ENCODE assay signal across 7 cellular contexts in the genomic region with DNA sequence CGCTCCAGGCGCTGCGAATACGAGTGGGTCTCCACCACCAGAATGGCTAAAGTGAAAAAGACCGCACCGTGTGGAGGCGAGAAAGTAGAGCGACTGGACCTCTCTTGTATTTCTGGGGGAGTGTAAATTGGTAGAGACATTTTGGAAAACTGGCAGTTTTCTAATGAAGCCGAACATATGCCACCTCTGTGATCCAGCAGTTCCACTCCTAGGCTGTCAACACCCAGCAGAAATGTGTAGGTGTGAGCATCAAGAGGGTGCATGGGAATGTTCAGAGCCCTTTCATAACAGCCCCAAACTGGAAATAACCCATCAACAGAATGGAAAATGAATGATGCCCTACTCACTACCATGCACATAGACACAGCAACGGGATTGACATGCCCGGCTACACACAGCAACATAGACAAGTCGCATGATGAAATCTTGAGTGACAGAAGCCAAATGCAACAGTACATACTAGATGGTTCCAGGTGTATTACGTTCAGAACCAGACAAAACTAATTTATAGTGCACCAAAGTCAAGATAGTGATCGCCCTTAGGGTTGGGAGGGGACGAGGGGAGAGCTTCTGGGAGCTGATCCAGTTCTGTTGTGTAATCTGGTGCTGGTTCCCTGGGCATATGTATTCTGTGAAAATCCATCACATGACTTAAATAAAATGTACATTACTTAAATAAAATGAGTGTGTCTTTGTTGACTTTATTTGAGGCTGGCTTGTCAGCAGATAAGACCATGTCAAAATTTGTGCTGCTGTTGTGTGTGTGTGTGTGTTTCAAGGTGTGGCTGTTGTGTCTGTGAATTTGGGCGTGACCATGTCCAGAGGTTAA. TPM values are rescaled to one million over a fixed set of nuclear protein-coding genes. Genes with fewer than 3 reads are reported as not detected.
A peak's percentile ranks its signal among the peaks of the same experiment; 100 is the strongest.
DNase-seq lines count a peak whose midpoint lies in the region; ATAC-seq and TF ChIP-seq lines count a peak whose summit lies in the region.

No MANE protein-coding gene starts in this region.

- no peak for TF ChIP-seq CTCF in HL-60 (IDR thresholded peaks at IDR 0.05; ENCODE audit: insufficient read depth, low read length)

- ATAC-seq in stimulated activated naive B cell treated with anti-CD40 and anti-IgM and Interleukin-4, amounts not matched to agents 10 μg/mL and 1 μg/mL and 100 μg/mL, for 72 hours (replicated peaks): no peak

- H3K27ac Mint-ChIP-seq in activated T-helper 1 cell treated with anti-CD3 and anti-CD28 coated beads, Interleukin-12 subunit alpha, Interleukin-12 subunit beta, Interleukin-2, Interleukin-4 antibody, amounts not matched to agents 30 ng/mL and 10 ng/mL and 1 ng/mL, durations not matched to agents 14 hours and 24 hours and 36 hours: peak overlapping the region; percentile 78
- peak overlapping the region; percentile 88 for H3K27ac Mint-ChIP-seq in stimulated activated naive B cell treated with anti-CD40 and anti-IgM and Interleukin-4, amounts not matched to agents 10 μg/mL and 1 μg/mL and 100 μg/mL, for 72 hours

- H3K27me3 ChIP-seq in HL-60 (ENCODE audit: insufficient read depth, poor library complexity, severe bottlenecking): no peaks in the 10 kb centered on the region

- peak overlapping the region; percentile 68 for H3K27ac ChIP-seq in HL-60 (replicated peaks)

- H3K9me3 Mint-ChIP-seq in activated T-helper 1 cell treated with anti-CD3 and anti-CD28 coated beads, Interleukin-12 subunit alpha, Interleukin-12 subunit beta, Interleukin-2, Interleukin-4 antibody, amounts not matched to agents 30 ng/mL and 10 ng/mL and 1 ng/mL, durations not matched to agents 14 hours and 24 hours and 36 hours: no peaks in the 10 kb centered on the region
- H3K9me3 Mint-ChIP-seq in stimulated activated naive B cell treated with anti-CD40 and anti-IgM and Interleukin-4, amounts not matched to agents 10 μg/mL and 1 μg/mL and 100 μg/mL, for 72 hours: no peaks in the 10 kb centered on the region

- peaks cover 39% of the 10 kb centered on the region for H3K4me1 Mint-ChIP-seq in activated T-helper 1 cell treated with anti-CD3 and anti-CD28 coated beads, Interleukin-12 subunit alpha, Interleukin-12 subunit beta, Interleukin-2, Interleukin-4 antibody, amounts not matched to agents 30 ng/mL and 10 ng/mL and 1 ng/mL, durations not matched to agents 14 hours and 24 hours and 36 hours (ENCODE audit: low read depth)
- H3K4me1 Mint-ChIP-seq in stimulated activated naive B cell treated with anti-CD40 and anti-IgM and Interleukin-4, amounts not matched to agents 10 μg/mL and 1 μg/mL and 100 μg/mL, for 72 hours: peaks cover 32 to 48% of the 10 kb centered on the region in 2 donors

- H3K27me3 Mint-ChIP-seq in activated T-helper 1 cell treated with anti-CD3 and anti-CD28 coated beads, Interleukin-12 subunit alpha, Interleukin-12 subunit beta, Interleukin-2, Interleukin-4 antibody, amounts not matched to agents 30 ng/mL and 10 ng/mL and 1 ng/mL, durations not matched to agents 14 hours and 24 hours and 36 hours (ENCODE audit: insufficient read depth): no peaks in the 10 kb centered on the region
- H3K27me3 Mint-ChIP-seq in stimulated activated naive B cell treated with anti-CD40 and anti-IgM and Interleukin-4, amounts not matched to agents 10 μg/mL and 1 μg/mL and 100 μg/mL, for 72 hours: no peaks in the 10 kb centered on the region

- DNase-seq in HL-60 (ENCODE audit: low read depth in 1 of 2, low spot score in 1 of 2) (no peak), NCI-H1436 treated with DMSO at 0.1 percent for 48 hours (lab: John Stamatoyannopoulos, UW) (no peak), NCI-H69 (lab: John Stamatoyannopoulos, UW) (no peak), SKM-1 (lab: John Stamatoyannopoulos, UW; ENCODE audit: unreplicated experiment) (no peak)
- DNase-seq in activated T-helper 1 cell treated with anti-CD3 and anti-CD28 coated beads, Interleukin-12 subunit alpha, Interleukin-12 subunit beta, Interleukin-2, Interleukin-4 antibody, amounts not matched to agents 30 ng/mL and 10 ng/mL and 1 ng/mL, durations not matched to agents 14 hours and 24 hours and 36 hours (ENCODE audit: low spot score): no peak
- no peak for DNase-seq in stimulated activated naive B cell treated with anti-CD40 and anti-IgM and Interleukin-4, amounts not matched to agents 10 μg/mL and 1 μg/mL and 100 μg/mL, for 72 hours

- H3K4me3 ChIP-seq in HL-60 (replicated peaks; ENCODE audit: insufficient read depth, low read length) (no peak overlapping the region; the same call in 1 of the 2 replicates), iPS-11a (ENCODE audit: low read depth, low read length) (peak overlapping the region; percentile 28)

- intact Hi-C loops in activated T-helper 1 cell treated with anti-CD3 and anti-CD28 coated beads, Interleukin-12 subunit alpha, Interleukin-12 subunit beta, Interleukin-2, Interleukin-4 antibody, amounts not matched to agents 30 ng/mL and 10 ng/mL and 1 ng/mL, durations not matched to agents 14 hours and 24 hours and 36 hours (cut with micrococcal nuclease): loop anchor here (1.0 to 5.0 kb wide), 4 partner anchors 8 to 147 kb away; partner anchors contain the start of genes CFAP119, PHKG2 and RNF40

- peaks cover 8% of the 10 kb centered on the region for H3K36me3 Mint-ChIP-seq in activated T-helper 1 cell treated with anti-CD3 and anti-CD28 coated beads, Interleukin-12 subunit alpha, Interleukin-12 subunit beta, Interleukin-2, Interleukin-4 antibody, amounts not matched to agents 30 ng/mL and 10 ng/mL and 1 ng/mL, durations not matched to agents 14 hours and 24 hours and 36 hours (ENCODE audit: low read depth)
- peaks cover 11 to 22% of the 10 kb centered on the region in 2 donors for H3K36me3 Mint-ChIP-seq in stimulated activated naive B cell treated with anti-CD40 and anti-IgM and Interleukin-4, amounts not matched to agents 10 μg/mL and 1 μg/mL and 100 μg/mL, for 72 hours

- peak overlapping the region; percentile 74 for H3K4me3 Mint-ChIP-seq in activated T-helper 1 cell treated with anti-CD3 and anti-CD28 coated beads, Interleukin-12 subunit alpha, Interleukin-12 subunit beta, Interleukin-2, Interleukin-4 antibody, amounts not matched to agents 30 ng/mL and 10 ng/mL and 1 ng/mL, durations not matched to agents 14 hours and 24 hours and 36 hours
- peak overlapping the region; percentile 78 to 95 for H3K4me3 Mint-ChIP-seq in stimulated activated naive B cell treated with anti-CD40 and anti-IgM and Interleukin-4, amounts not matched to agents 10 μg/mL and 1 μg/mL and 100 μg/mL, for 72 hours

RNA-seq across cellular contexts. Expression of gene BCL7C, which starts 0.9 kb away (rescaled TPM):
- total RNA-seq in activated T-helper 1 cell treated with anti-CD3 and anti-CD28 coated beads, Interleukin-12 subunit alpha, Interleukin-12 subunit beta, Interleukin-2, Interleukin-4 antibody, amounts not matched to agents 30 ng/mL and 10 ng/mL and 1 ng/mL, durations not matched to agents 14 hours and 24 hours and 36 hours: 23.1 and 25.3 TPM in 2 replicates

RNA-seq across cellular contexts. Expression of gene CTF1, which starts 1.7 kb away (rescaled TPM):
- 0.23 and 0.29 TPM in 2 replicates for total RNA-seq in activated T-helper 1 cell treated with anti-CD3 and anti-CD28 coated beads, Interleukin-12 subunit alpha, Interleukin-12 subunit beta, Interleukin-2, Interleukin-4 antibody, amounts not matched to agents 30 ng/mL and 10 ng/mL and 1 ng/mL, durations not matched to agents 14 hours and 24 hours and 36 hours

RNA-seq across cellular contexts. Expression of gene FBXL19, which starts 28.6 kb away (rescaled TPM):
- 32.7 and 33.2 TPM in 2 replicates for total RNA-seq in activated T-helper 1 cell treated with anti-CD3 and anti-CD28 coated beads, Interleukin-12 subunit alpha, Interleukin-12 subunit beta, Interleukin-2, Interleukin-4 antibody, amounts not matched to agents 30 ng/mL and 10 ng/mL and 1 ng/mL, durations not matched to agents 14 hours and 24 hours and 36 hours

RNA-seq across cellular contexts. Expression of gene ORAI3, which starts 54.1 kb away (rescaled TPM):
- 11.1 and 11.5 TPM in 2 replicates for total RNA-seq in activated T-helper 1 cell treated with anti-CD3 and anti-CD28 coated beads, Interleukin-12 subunit alpha, Interleukin-12 subunit beta, Interleukin-2, Interleukin-4 antibody, amounts not matched to agents 30 ng/mL and 10 ng/mL and 1 ng/mL, durations not matched to agents 14 hours and 24 hours and 36 hours
